ENCODE assay signal across 21 cellular contexts in the genomic region with DNA sequence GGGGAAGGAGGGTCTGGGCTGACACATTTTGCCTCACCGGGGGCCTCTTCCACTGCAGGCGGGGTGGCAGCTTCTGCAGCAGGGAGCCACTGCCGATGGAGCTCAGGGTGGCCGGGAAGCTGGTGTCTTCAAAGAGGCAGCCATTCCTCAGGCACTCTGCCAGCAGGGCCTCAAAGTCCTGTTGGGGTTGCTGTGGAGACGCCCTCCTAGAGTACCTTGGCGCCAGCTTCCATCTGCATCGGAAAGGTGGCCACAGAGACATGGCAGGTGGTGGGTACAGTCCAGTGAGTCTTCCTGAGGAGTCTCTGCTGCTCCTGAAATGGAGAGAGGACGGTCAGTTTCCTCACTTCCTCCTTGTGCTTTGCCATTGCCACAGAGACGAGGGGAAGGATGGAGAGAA. TPM values are rescaled to one million over a fixed set of nuclear protein-coding genes. Genes with fewer than 3 reads are reported as not detected.
DNase-seq lines count a peak whose midpoint lies in the region; ATAC-seq and TF ChIP-seq lines count a peak whose summit lies in the region.
"Had no signal": no experiment of that assay in that cellular context is flagged by ENCODE, and none has a peak within 500 bp of the region (broad histone marks: within the 10 kb centered on the region; RNA-seq: fewer than 3 reads in every experiment).

No MANE protein-coding gene starts in this region.

- H3K4me3 ChIP-seq in dorsolateral prefrontal cortex (no peak overlapping the region), aorta (ENCODE audit: low read length in 2 of 2) (no peak overlapping the region), Caco-2 (ENCODE audit: low read depth, low read length) (no peak overlapping the region), GM23248 (no peak overlapping the region)
- H3K4me3 ChIP-seq: SJSA1 had no signal

- H3K36me3 Mint-ChIP-seq in activated CD4-positive, alpha-beta T cell treated with anti-CD3 and anti-CD28 coated beads, Interleukin-2, amount 10 ng/mL, durations not matched to agents 24 days and 14 days (ENCODE audit: low read depth) = no peaks in the 10 kb centered on the region
- no peaks in the 10 kb centered on the region for H3K36me3 Mint-ChIP-seq in Caco-2 (ENCODE audit: insufficient read depth, unreplicated experiment)
- H3K36me3 Mint-ChIP-seq: CD4-positive, CD25-positive, alpha-beta regulatory T cell had no signal

- CTCF ChIA-PET in Caco-2 (lab: Charles Lee) = no interaction called here

- DNase-seq in activated CD4-positive, alpha-beta T cell treated with anti-CD3 and anti-CD28 coated beads, Interleukin-2, amount 10 ng/mL, durations not matched to agents 24 days and 14 days = peak; percentile 23
- DNase-seq in activated CD4-positive, alpha-beta T cell treated with anti-CD3 and anti-CD28 coated beads for 4 hours = no peak
- peak; percentile 4 for DNase-seq in MV-4-11 (lab: John Stamatoyannopoulos, UW)
- peak in 1 of 10 donors; percentile 72 for DNase-seq in dorsolateral prefrontal cortex
- no peak for DNase-seq in aorta
- DNase-seq in Caco-2 = no peak
- no peak for DNase-seq in NCI-H446 treated with DMSO at 0.1 percent for 48 hours (lab: John Stamatoyannopoulos, UW)
- no peak for DNase-seq in GM23248
- DNase-seq: CD4-positive, CD25-positive, alpha-beta regulatory T cell; DMS153; EL; NCI-H2029; NCI-H2171 treated with DMSO at 0.1 percent for 48 hours; NCI-H446; NCI-H82; T-helper 1 cell had no signal

- in situ Hi-C loops in GM23248 (cut with MboI) = no loop called here

- no peaks in the 10 kb centered on the region for H3F3A ChIP-seq in GM23248 (ENCODE audit: insufficient read depth)

- H3K79me2 ChIP-seq in GM23248 (ENCODE audit: insufficient read depth) = no peaks in the 10 kb centered on the region

- no peak overlapping the region for H3K9ac ChIP-seq in GM23248
- H3K9ac ChIP-seq: KMS-11 had no signal

- H3K27me3 ChIP-seq in dorsolateral prefrontal cortex (no peaks in the 10 kb centered on the region), aorta (ENCODE audit: control insufficient read depth in 1 of 2, insufficient read depth in 2 of 2, low read length in 1 of 2) (no peaks in the 10 kb centered on the region), Caco-2 (replicated peaks; ENCODE audit: control insufficient read depth, insufficient read depth, low read length) (no peaks in the 10 kb centered on the region), GM23248 (replicated peaks; ENCODE audit: insufficient read depth) (peaks cover 13% of the 10 kb centered on the region; the same call in 1 of the 2 replicates)
- H3K27me3 ChIP-seq: SJSA1 had no signal

- no peaks in the 10 kb centered on the region for H3K4me1 Mint-ChIP-seq in activated CD4-positive, alpha-beta T cell treated with anti-CD3 and anti-CD28 coated beads, Interleukin-2, amount 10 ng/mL, durations not matched to agents 24 days and 14 days
- H3K4me1 Mint-ChIP-seq in Caco-2 (ENCODE audit: low read depth, unreplicated experiment) = no peaks in the 10 kb centered on the region
- H3K4me1 Mint-ChIP-seq: CD4-positive, CD25-positive, alpha-beta regulatory T cell had no signal

- H3K9me2 ChIP-seq in GM23248 (ENCODE audit: insufficient read depth) = no peaks in the 10 kb centered on the region

- no peaks in the 10 kb centered on the region for H3K36me3 ChIP-seq in aorta (ENCODE audit: control insufficient read depth in 1 of 2, insufficient read depth in 2 of 2, low read length in 1 of 2)
- H3K36me3 ChIP-seq in Caco-2 (ENCODE audit: control insufficient read depth, insufficient read depth, low read length) = no peaks in the 10 kb centered on the region
- no peaks in the 10 kb centered on the region for H3K36me3 ChIP-seq in GM23248 (ENCODE audit: low read depth)
- H3K36me3 ChIP-seq: SJSA1 had no signal

- H3K27ac ChIP-seq in dorsolateral prefrontal cortex (peak overlapping the region in 34 of 59 donors; percentile 1 to 85 (median 51)), aorta (ENCODE audit: low read depth in 1 of 2, low read length in 2 of 2) (no peak overlapping the region), GM23248 (no peak overlapping the region)
- H3K27ac ChIP-seq: KMS-11, SJSA1 had no signal

- no peak overlapping the region for H3K4me3 Mint-ChIP-seq in activated CD4-positive, alpha-beta T cell treated with anti-CD3 and anti-CD28 coated beads, Interleukin-2, amount 10 ng/mL, durations not matched to agents 24 days and 14 days
- H3K4me3 Mint-ChIP-seq in Caco-2 (ENCODE audit: unreplicated experiment) = no peak overlapping the region
- H3K4me3 Mint-ChIP-seq: CD4-positive, CD25-positive, alpha-beta regulatory T cell had no signal

- no peak overlapping the region for H3K4me2 ChIP-seq in GM23248 (ENCODE audit: unreplicated experiment)
- H3K4me2 ChIP-seq: KMS-11 had no signal

- intact Hi-C loops in activated CD4-positive, alpha-beta T cell treated with anti-CD3 and anti-CD28 coated beads, Interleukin-2, amount 10 ng/mL, durations not matched to agents 24 days and 14 days (cut with micrococcal nuclease) = no loop called here
- intact Hi-C loops in dorsolateral prefrontal cortex (cut with DNase I) (no loop called here), aorta (cut with DNase I) (no loop called here), Caco-2 (cut with micrococcal nuclease; ENCODE audit: unreplicated experiment) (no loop called here)

- ATAC-seq in aorta (ENCODE audit: low FRiP score) = peak; percentile 11
- ATAC-seq: HCT116, Right ventricle myocardium inferior had no signal

- H3K4me1 ChIP-seq in aorta (ENCODE audit: control insufficient read depth in 1 of 2, insufficient read depth in 2 of 2, low read length in 2 of 2) (no peaks in the 10 kb centered on the region), Caco-2 (no peaks in the 10 kb centered on the region), GM23248 (ENCODE audit: insufficient read depth) (no peaks in the 10 kb centered on the region)
- H3K4me1 ChIP-seq: SJSA1 had no signal

- no peaks in the 10 kb centered on the region for H3K9me3 Mint-ChIP-seq in activated CD4-positive, alpha-beta T cell treated with anti-CD3 and anti-CD28 coated beads, Interleukin-2, amount 10 ng/mL, durations not matched to agents 24 days and 14 days
- H3K9me3 Mint-ChIP-seq in Caco-2 (ENCODE audit: unreplicated experiment) = no peaks in the 10 kb centered on the region
- H3K9me3 Mint-ChIP-seq: CD4-positive, CD25-positive, alpha-beta regulatory T cell had no signal

- TF ChIP-seq CTCF in dorsolateral prefrontal cortex (IDR thresholded peaks at IDR 0.05 in 54 of 56, conservative IDR thresholded peaks at IDR 0.05 in 2 of 56; ENCODE audit: low read depth in 1 of 56, partially characterized antibody in 56 of 56) (no peak), Caco-2 (IDR thresholded peaks at IDR 0.05; ENCODE audit: insufficient read depth in 1 of 2, low read depth in 1 of 2, low read length in 1 of 2, severe bottlenecking in 1 of 2, unreplicated experiment in 1 of 2) (no peak)

- no peaks in the 10 kb centered on the region for H3K27me3 Mint-ChIP-seq in activated CD4-positive, alpha-beta T cell treated with anti-CD3 and anti-CD28 coated beads, Interleukin-2, amount 10 ng/mL, durations not matched to agents 24 days and 14 days
- peaks cover 6% of the 10 kb centered on the region for H3K27me3 Mint-ChIP-seq in Caco-2 (ENCODE audit: insufficient read depth, unreplicated experiment)

- POLR2A ChIA-PET in Caco-2 (lab: Charles Lee) = no interaction called here

- 89 to 90% methylated on average over 9 of the region's 9 CpGs for WGBS in aorta, 2 donors
- 25 to 30% methylated on average over 9 of the region's 9 CpGs for WGBS in GM23248 (ENCODE audit: low coverage in 1 of 2, low lambda C conversion rate in 2 of 2, missing lambda C conversion rate in 2 of 2), 2 experiments

- H4K20me1 ChIP-seq in GM23248 (ENCODE audit: insufficient read depth) = no peaks in the 10 kb centered on the region

- no TSS peak for BruUV-seq in Caco-2 (replicated peaks; lab: Mats Ljungman, UMichigan)

- no peak overlapping the region for H2AFZ ChIP-seq in GM23248

- no peak overlapping the region for H3K27ac Mint-ChIP-seq in activated CD4-positive, alpha-beta T cell treated with anti-CD3 and anti-CD28 coated beads, Interleukin-2, amount 10 ng/mL, durations not matched to agents 24 days and 14 days
- no peak overlapping the region for H3K27ac Mint-ChIP-seq in Caco-2 (ENCODE audit: unreplicated experiment)
- H3K27ac Mint-ChIP-seq: CD4-positive, CD25-positive, alpha-beta regulatory T cell had no signal

- H3K9me3 ChIP-seq in aorta (ENCODE audit: control insufficient read depth, low read length) = no peaks in the 10 kb centered on the region
- no peaks in the 10 kb centered on the region for H3K9me3 ChIP-seq in Caco-2
- no peaks in the 10 kb centered on the region for H3K9me3 ChIP-seq in GM23248 (ENCODE audit: low read depth)
- H3K9me3 ChIP-seq: SJSA1 had no signal

RNA-seq across cellular contexts. Expression of a gene that starts 12.1 kb away (rescaled TPM):
- 0.07 and 0.12 TPM in 2 replicates for total RNA-seq in activated CD4-positive, alpha-beta T cell treated with anti-CD3 and anti-CD28 coated beads, Interleukin-2, amount 10 ng/mL, durations not matched to agents 24 days and 14 days
- total RNA-seq in dorsolateral prefrontal cortex (1 to 10 TPM in 85 of 120 experiments, under 1 TPM in 35; 0.26 to 3.4 (median 1.3) TPM), aorta (under 1 TPM; 0.21 to 0.29 TPM), Caco-2 (2022) (0.21 and 0.23 TPM in 2 replicates)
- polyA plus RNA-seq in aorta (under 1 TPM in 1 of 2 donors, not detected in 1; 0.18 TPM), GM23248 (2016; fragmentation: Nextera tagmentation; extraction: Ambion mirVana) (0.06 TPM in 1 of 2 replicates, not detected in the other)
- total RNA-seq in GM23248 (2014; rRNA removed; shearing (Covaris generic)) = 0.11 TPM in 1 of 2 replicates, not detected in the other
- total RNA-seq: SJSA1 had no signal
- polyA plus RNA-seq: H1 had no signal

RNA-seq across cellular contexts. Expression of a gene that starts 28.8 kb away (rescaled TPM):
- 1.3 and 1.5 TPM in 2 replicates for total RNA-seq in activated CD4-positive, alpha-beta T cell treated with anti-CD3 and anti-CD28 coated beads, Interleukin-2, amount 10 ng/mL, durations not matched to agents 24 days and 14 days
- total RNA-seq in dorsolateral prefrontal cortex (100 to 1,000 TPM in 46 of 120 experiments, 10 to 100 TPM in 74; 35.8 to 122 (median 93.2) TPM), aorta (10 to 100 TPM; 19.8 to 28.8 TPM), Caco-2 (2022) (not detected in 2 replicates)
- polyA plus RNA-seq in aorta (10 to 100 TPM; 14.0 to 16.4 TPM), GM23248 (2016; fragmentation: Nextera tagmentation; extraction: Ambion mirVana) (25.9 and 27.1 TPM in 2 replicates)
- total RNA-seq in GM23248 (2014; rRNA removed; shearing (Covaris generic)) = 31.7 and 33.6 TPM in 2 replicates

Comparison
In these comparisons a context has a peak if more than half of its experiments do, and no peak if none do; other contexts are left out.
1. DNase-seq: peak in activated CD4-positive, alpha-beta T cell treated with anti-CD3 and anti-CD28 coated beads, Interleukin-2, amount 10 ng/mL, durations not matched to agents 24 days and 14 days (single experiment) and MV-4-11 (single experiment); none in activated CD4-positive, alpha-beta T cell treated with anti-CD3 and anti-CD28 coated beads for 4 hours (0 of 2), aorta (0 of 2), Caco-2 (0 of 2), NCI-H446 treated with DMSO at 0.1 percent for 48 hours (single experiment) and GM23248 (single experiment).
2. H3K27ac ChIP-seq: peak in dorsolateral prefrontal cortex (34 of 59); none in aorta (0 of 2) and GM23248 (single experiment).